ENCODE assay signal across 20 cellular contexts in the genomic region with DNA sequence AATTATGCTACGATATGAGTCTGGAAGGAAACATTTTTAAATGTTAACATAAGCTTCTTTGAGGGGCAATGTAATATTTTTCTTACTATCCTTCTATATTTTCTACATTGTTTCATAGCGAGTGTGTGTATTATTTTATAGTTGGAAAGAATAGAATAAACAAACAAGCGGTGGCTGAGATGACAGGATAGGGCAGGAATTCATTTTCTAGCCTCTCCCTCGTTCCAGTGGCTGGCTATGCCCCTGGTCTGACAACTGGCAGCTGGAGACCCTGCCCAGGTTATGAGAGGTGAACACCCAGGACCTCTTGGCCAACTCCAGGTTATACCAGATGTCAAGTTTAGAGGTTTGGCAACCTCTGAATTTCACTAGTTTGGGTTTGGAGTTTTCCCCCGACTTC. TPM values are rescaled to one million over a fixed set of nuclear protein-coding genes. Genes with fewer than 3 reads are reported as not detected.
DNase-seq lines count a peak whose midpoint lies in the region; ATAC-seq and TF ChIP-seq lines count a peak whose summit lies in the region.
"Had no signal": no experiment of that assay in that cellular context is flagged by ENCODE, and none has a peak within 500 bp of the region (broad histone marks: within the 10 kb centered on the region; RNA-seq: fewer than 3 reads in every experiment).

No MANE protein-coding gene starts in this region.

- peak overlapping the region; percentile 50 for H3K27ac Mint-ChIP-seq in nephron progenitor cell
- H3K27ac Mint-ChIP-seq: CD4-positive, CD25-positive, alpha-beta regulatory T cell; CD8-positive, alpha-beta memory T cell; GM23338; H9; IgD-negative memory B cell had no signal

- H3K27ac ChIP-seq in GM23248 (no peak overlapping the region), temporal lobe (ENCODE audit: low read depth, low read length) (peak overlapping the region; percentile 99), testis (no peak overlapping the region)

- H4K20me1 ChIP-seq in GM23248 (ENCODE audit: insufficient read depth) = no peaks in the 10 kb centered on the region

- H3K27me3 Mint-ChIP-seq in nephron progenitor cell (ENCODE audit: low read depth, poor library complexity) = peaks cover 26% of the 10 kb centered on the region

- H3K4me1 ChIP-seq in GM23248 (ENCODE audit: insufficient read depth) = no peaks in the 10 kb centered on the region
- peaks cover 3% of the 10 kb centered on the region for H3K4me1 ChIP-seq in testis
- H3K4me1 ChIP-seq: BE2C had no signal

- H3K9ac ChIP-seq in GM23248 = no peak overlapping the region

- TF ChIP-seq CTCF in nephron progenitor cell (IDR thresholded peaks at IDR 0.05) (no peak), testis (IDR thresholded peaks at IDR 0.05) (no peak)

- H3K4me3 ChIP-seq in GM23248 (no peak overlapping the region), MG63 (no peak overlapping the region), testis (no peak overlapping the region)
- H3K4me3 ChIP-seq: GM23338 had no signal

- 32 to 37% methylated on average over 5 of the region's 5 CpGs for WGBS in GM23248 (ENCODE audit: low coverage in 1 of 2, low lambda C conversion rate in 2 of 2, missing lambda C conversion rate in 2 of 2), 2 experiments
- 81 to 86% methylated on average over 5 of the region's 5 CpGs for WGBS in testis, 2 donors

- no peak for ATAC-seq in HG02798 (IDR thresholded peaks at IDR 0.05; ENCODE audit: poor library complexity, unreplicated experiment)
- ATAC-seq: GM23338 had no signal

- intact Hi-C loops in testis (cut with DNase I; ENCODE audit: low total_unique reads) = no loop called here

- H3K9me3 Mint-ChIP-seq in nephron progenitor cell = peaks cover 11% of the 10 kb centered on the region
- H3K9me3 Mint-ChIP-seq: GM23338 had no signal

- no peak for TF ChIP-seq POLR2A in testis (IDR thresholded peaks at IDR 0.05)

- H3K27me3 ChIP-seq in GM23248 (replicated peaks; ENCODE audit: insufficient read depth) (peaks cover 32% of the 10 kb centered on the region), MG63 (peaks cover 9% of the 10 kb centered on the region; the same call in 1 of the 2 replicates), testis (no peaks in the 10 kb centered on the region)
- H3K27me3 ChIP-seq: BE2C had no signal

- DNase-seq in GM23248 (peak; percentile 20), MG63 (peak; percentile 36), nephron progenitor cell (no peak), testis (no peak)
- DNase-seq in stimulated activated CD4-positive, alpha-beta T cell treated with anti-CD3 and anti-CD28 coated beads, Interleukin-2, amount 100 ng/mL, for 48 hours = no peak
- DNase-seq: ACHN; BE2C; C1 segment of cervical spinal cord; CD4-positive, CD25-positive, alpha-beta regulatory T cell; CD8-positive, alpha-beta memory T cell; COR-L47; DMS 273 treated with DMSO at 0.1 percent for 48 hours; DMS53; DND-41; H9; KBM-7 had no signal

- no peaks in the 10 kb centered on the region for H3K79me2 ChIP-seq in GM23248 (ENCODE audit: insufficient read depth)

- H3K9me3 ChIP-seq in GM23248 (ENCODE audit: low read depth) (no peaks in the 10 kb centered on the region), MG63 (no peaks in the 10 kb centered on the region), testis (no peaks in the 10 kb centered on the region)
- H3K9me3 ChIP-seq: BE2C had no signal

- H3K36me3 ChIP-seq in GM23248 (ENCODE audit: low read depth) (no peaks in the 10 kb centered on the region), MG63 (no peaks in the 10 kb centered on the region), testis (ENCODE audit: low read depth, missing control alignments) (no peaks in the 10 kb centered on the region)
- H3K36me3 ChIP-seq: BE2C had no signal

- peaks cover 22% of the 10 kb centered on the region for H3K4me1 Mint-ChIP-seq in nephron progenitor cell
- H3K4me1 Mint-ChIP-seq: CD8-positive, alpha-beta memory T cell had no signal

- no peak overlapping the region for H3K4me2 ChIP-seq in GM23248 (ENCODE audit: unreplicated experiment)
- H3K4me2 ChIP-seq: GM23338 had no signal

- H2AFZ ChIP-seq in GM23248 = no peak overlapping the region
- H2AFZ ChIP-seq: GM23338 had no signal

- no peaks in the 10 kb centered on the region for H3K9me2 ChIP-seq in GM23248 (ENCODE audit: insufficient read depth)

- in situ Hi-C loops in GM23248 (cut with MboI) = no loop called here

- peaks cover 11% of the 10 kb centered on the region for H3K36me3 Mint-ChIP-seq in nephron progenitor cell (ENCODE audit: low read depth)
- H3K36me3 Mint-ChIP-seq: CD4-positive, CD25-positive, alpha-beta regulatory T cell had no signal

- H3K4me3 Mint-ChIP-seq in nephron progenitor cell = no peak overlapping the region
- H3K4me3 Mint-ChIP-seq: CD4-positive, CD25-positive, alpha-beta regulatory T cell; CD8-positive, alpha-beta memory T cell; GM23338; H9; IgD-negative memory B cell had no signal

- no peaks in the 10 kb centered on the region for H3F3A ChIP-seq in GM23248 (ENCODE audit: insufficient read depth)

RNA-seq across cellular contexts. Expression of a gene that starts 14.5 kb away (rescaled TPM):
- total RNA-seq in GM23248 (2014; rRNA removed; shearing (Covaris generic)) = 2.3 and 4.3 TPM in 2 replicates
- polyA plus RNA-seq in GM23248 (2016; fragmentation: Nextera tagmentation; extraction: Ambion mirVana) = 2.3 TPM in 2 replicates
- total RNA-seq in MG63 (2014; rRNA removed; shearing (Covaris generic); ENCODE audit: low replicate concordance) = 3.2 and 4.5 TPM in 2 replicates
- 21.4 TPM for total RNA-seq in temporal lobe
- 10 to 100 TPM; 27.4 to 35.6 TPM for total RNA-seq in testis
- polyA plus RNA-seq in testis (ENCODE audit: insufficient read depth, low read depth, low replicate concordance) = 26.2 TPM

Comparison
In these comparisons a context has a peak if more than half of its experiments do, and no peak if none do; other contexts are left out.
1. DNase-seq: peak in GM23248 (single experiment) and MG63 (single experiment); none in nephron progenitor cell (single experiment), testis (single experiment) and stimulated activated CD4-positive, alpha-beta T cell treated with anti-CD3 and anti-CD28 coated beads, Interleukin-2, amount 100 ng/mL, for 48 hours (0 of 2).